Comparison of ENCODE assay signal across 14 cellular contexts in genomic region chr1:36238433-36238832, GRCh38. TPM values are rescaled to one million over a fixed set of nuclear protein-coding genes. Genes with fewer than 3 reads are reported as not detected.
A peak's percentile ranks its signal among the peaks of the same experiment; 100 is the strongest.
DNase-seq lines count a peak whose midpoint lies in the region; ATAC-seq and TF ChIP-seq lines count a peak whose summit lies in the region.
"Had no signal": no experiment of that assay in that cellular context is flagged by ENCODE, and none has a peak within 500 bp of the region (broad histone marks: within the 10 kb centered on the region; RNA-seq: fewer than 3 reads in every experiment).

No MANE protein-coding gene starts in this region.

- CTCF ChIA-PET in activated CD8-positive, alpha-beta T cell treated with anti-CD3 and anti-CD28 coated beads for 36 hours (lab: Charles Lee), result interaction anchor here (0.7 to 1.2 kb wide), 2 partner anchors 14 to 47 kb away, joined by 3 read pairs; partner anchors contain the start of gene THRAP3

- TF ChIP-seq POLR2A in adrenal gland (IDR thresholded peaks at IDR 0.05), result no peak

- H3K27ac ChIP-seq in skeletal muscle tissue (ENCODE audit: low read depth, low read length), result peak overlapping the region; percentile 76
- no peak overlapping the region for H3K27ac ChIP-seq in adrenal gland
- H3K27ac ChIP-seq: A549, esophagus squamous epithelium, transverse colon had no signal

- intact Hi-C loops in activated CD8-positive, alpha-beta T cell treated with anti-CD3 and anti-CD28 coated beads for 36 hours (cut with micrococcal nuclease), result no loop called here
- intact Hi-C loops in adrenal gland (cut with DNase I), result no loop called here

- H3K4me1 Mint-ChIP-seq in activated T-cell treated with anti-CD3 and anti-CD28 coated beads, Interleukin-2, amount 50 U/mL, for 72 hours (ENCODE audit: low read depth), result peaks cover 46% of the 10 kb centered on the region
- H3K4me1 Mint-ChIP-seq in activated T-cell treated with anti-CD3 and anti-CD28 coated beads, Interleukin-2, amount 50 U/mL, for 4 hours (ENCODE audit: low read depth), result peaks cover 46% of the 10 kb centered on the region
- peaks cover 44% of the 10 kb centered on the region for H3K4me1 Mint-ChIP-seq in activated CD8-positive, alpha-beta T cell treated with anti-CD3 and anti-CD28 coated beads for 36 hours (ENCODE audit: low read depth)
- peaks cover 51 to 64% of the 10 kb centered on the region in 2 donors for H3K4me1 Mint-ChIP-seq in immature natural killer cell

- DNase-seq in activated T-cell treated with anti-CD3 and anti-CD28 coated beads, Interleukin-2, amount 50 U/mL, for 72 hours, result no peak
- DNase-seq in activated T-cell treated with anti-CD3 and anti-CD28 coated beads, Interleukin-2, amount 50 U/mL, for 4 hours, result no peak
- no peak for DNase-seq in activated CD8-positive, alpha-beta T cell treated with anti-CD3 and anti-CD28 coated beads for 36 hours
- no peak for DNase-seq in immature natural killer cell
- DNase-seq in stimulated activated CD4-positive, alpha-beta T cell treated with anti-CD3 and anti-CD28 coated beads, Interleukin-15, amount 100 ng/mL, for 24 hours, result no peak
- DNase-seq in adrenal gland, result no peak
- DNase-seq: cerebellar nuclear complex, esophagus squamous epithelium, transverse colon had no signal

- H3K4me1 ChIP-seq in skeletal muscle tissue (ENCODE audit: control insufficient read depth in 3 of 3, insufficient read depth in 3 of 3, low read length in 3 of 3) (peaks cover 16 to 47% (median 36%) of the 10 kb centered on the region in 3 donors), adrenal gland (replicated peaks in 1 of 2) (peaks cover 0 to 57% of the 10 kb centered on the region in 2 donors)

- H3K4me3 ChIP-seq in skeletal muscle tissue (ENCODE audit: low read length in 3 of 3) (peak overlapping the region in 2 of 3 donors; percentile 27 to 38), adrenal gland (no peak overlapping the region)
- H3K4me3 ChIP-seq: A549, esophagus squamous epithelium, transverse colon had no signal

- WGBS in adrenal gland, 4 donors, result 48 to 75% (median 60%) methylated on average over 2 of the region's 2 CpGs

- H3K9me3 ChIP-seq in skeletal muscle tissue (ENCODE audit: control insufficient read depth in 3 of 3, low read length in 3 of 3), result no peaks in the 10 kb centered on the region
- H3K9me3 ChIP-seq in adrenal gland (replicated peaks in 1 of 3), result no peaks in the 10 kb centered on the region
- H3K9me3 ChIP-seq: A549, esophagus squamous epithelium, transverse colon had no signal

- peaks cover 4 to 27% of the 10 kb centered on the region in 2 donors for H3K36me3 Mint-ChIP-seq in activated T-cell treated with anti-CD3 and anti-CD28 coated beads, Interleukin-2, amount 50 U/mL, for 72 hours (ENCODE audit: insufficient read depth in 2 of 2)
- peaks cover 22% of the 10 kb centered on the region for H3K36me3 Mint-ChIP-seq in activated T-cell treated with anti-CD3 and anti-CD28 coated beads, Interleukin-2, amount 50 U/mL, for 4 hours (ENCODE audit: insufficient read depth)
- peaks cover 34% of the 10 kb centered on the region for H3K36me3 Mint-ChIP-seq in activated CD8-positive, alpha-beta T cell treated with anti-CD3 and anti-CD28 coated beads for 36 hours (ENCODE audit: low read depth)
- H3K36me3 Mint-ChIP-seq in immature natural killer cell, result peaks cover 0 to 4% (median 3%) of the 10 kb centered on the region in 3 donors

- H3K27me3 ChIP-seq in skeletal muscle tissue (ENCODE audit: control insufficient read depth in 3 of 3, insufficient read depth in 3 of 3, low read length in 3 of 3) (no peaks in the 10 kb centered on the region), adrenal gland (no peaks in the 10 kb centered on the region)
- H3K27me3 ChIP-seq: esophagus squamous epithelium, transverse colon had no signal

- H3K9ac ChIP-seq in skeletal muscle tissue (ENCODE audit: low read depth in 1 of 3, low read length in 3 of 3), result peak overlapping the region in 2 of 3 donors; percentile 43 to 53

- H3K9me3 Mint-ChIP-seq in activated T-cell treated with anti-CD3 and anti-CD28 coated beads, Interleukin-2, amount 50 U/mL, for 72 hours, result no peaks in the 10 kb centered on the region
- H3K9me3 Mint-ChIP-seq in activated T-cell treated with anti-CD3 and anti-CD28 coated beads, Interleukin-2, amount 50 U/mL, for 4 hours, result no peaks in the 10 kb centered on the region
- H3K9me3 Mint-ChIP-seq in activated CD8-positive, alpha-beta T cell treated with anti-CD3 and anti-CD28 coated beads for 36 hours, result no peaks in the 10 kb centered on the region
- no peaks in the 10 kb centered on the region for H3K9me3 Mint-ChIP-seq in immature natural killer cell
- H3K9me3 Mint-ChIP-seq: activated T-helper 2 cell treated with anti-CD3 and anti-CD28 coated beads, Interferon-gamma antibody, Interleukin-2, Interleukin-4, amounts not matched to agents 10 μg/mL and 5 μg/mL and 100 μg/mL, durations not matched to agents 14 hours and 24 hours and 36 hours had no signal

- H3K36me3 ChIP-seq in skeletal muscle tissue (ENCODE audit: control insufficient read depth in 3 of 3, insufficient read depth in 3 of 3, low read length in 3 of 3) (peaks cover 3 to 14% (median 5%) of the 10 kb centered on the region in 3 donors), adrenal gland (replicated peaks in 1 of 2) (peaks cover 0 to 18% of the 10 kb centered on the region in 2 donors)

- TF ChIP-seq CTCF in activated CD8-positive, alpha-beta T cell treated with anti-CD3 and anti-CD28 coated beads for 36 hours (IDR thresholded peaks at IDR 0.05), result no peak
- TF ChIP-seq CTCF in adrenal gland (IDR thresholded peaks at IDR 0.05), result no peak

- POLR2A ChIA-PET in activated CD8-positive, alpha-beta T cell treated with anti-CD3 and anti-CD28 coated beads for 36 hours (lab: Charles Lee), result interaction anchor here (1.0 to 1.1 kb wide), 2 partner anchors 11 to 20 kb away, joined by 3 to 5 read pairs; no protein-coding TSS in a partner anchor

- peak overlapping the region; percentile 54 for H3K27ac Mint-ChIP-seq in activated T-cell treated with anti-CD3 and anti-CD28 coated beads, Interleukin-2, amount 50 U/mL, for 72 hours
- peak overlapping the region; percentile 8 for H3K27ac Mint-ChIP-seq in activated CD8-positive, alpha-beta T cell treated with anti-CD3 and anti-CD28 coated beads for 36 hours
- peak overlapping the region; percentile 6 to 77 (median 55) for H3K27ac Mint-ChIP-seq in immature natural killer cell
- H3K27ac Mint-ChIP-seq: activated T-helper 2 cell treated with anti-CD3 and anti-CD28 coated beads, Interferon-gamma antibody, Interleukin-2, Interleukin-4, amounts not matched to agents 10 μg/mL and 5 μg/mL and 100 μg/mL, durations not matched to agents 14 hours and 24 hours and 36 hours had no signal

- H3K27me3 Mint-ChIP-seq in activated T-cell treated with anti-CD3 and anti-CD28 coated beads, Interleukin-2, amount 50 U/mL, for 72 hours (ENCODE audit: low read depth), result no peaks in the 10 kb centered on the region
- no peaks in the 10 kb centered on the region for H3K27me3 Mint-ChIP-seq in activated T-cell treated with anti-CD3 and anti-CD28 coated beads, Interleukin-2, amount 50 U/mL, for 4 hours (ENCODE audit: low read depth)
- H3K27me3 Mint-ChIP-seq in activated CD8-positive, alpha-beta T cell treated with anti-CD3 and anti-CD28 coated beads for 36 hours, result no peaks in the 10 kb centered on the region
- no peaks in the 10 kb centered on the region for H3K27me3 Mint-ChIP-seq in immature natural killer cell (ENCODE audit: low read depth in 3 of 3)

- H3K4me3 Mint-ChIP-seq in activated T-cell treated with anti-CD3 and anti-CD28 coated beads, Interleukin-2, amount 50 U/mL, for 72 hours, result no peak overlapping the region
- H3K4me3 Mint-ChIP-seq in activated T-cell treated with anti-CD3 and anti-CD28 coated beads, Interleukin-2, amount 50 U/mL, for 4 hours, result no peak overlapping the region
- H3K4me3 Mint-ChIP-seq in activated CD8-positive, alpha-beta T cell treated with anti-CD3 and anti-CD28 coated beads for 36 hours, result no peak overlapping the region
- no peak overlapping the region for H3K4me3 Mint-ChIP-seq in immature natural killer cell

- no peak for ATAC-seq in activated T-cell treated with anti-CD3 and anti-CD28 coated beads, Interleukin-2, amount 50 U/mL, for 72 hours (replicated peaks in 1 of 2)
- no peak for ATAC-seq in activated T-cell treated with anti-CD3 and anti-CD28 coated beads, Interleukin-2, amount 50 U/mL, for 4 hours
- ATAC-seq in activated CD8-positive, alpha-beta T cell treated with anti-CD3 and anti-CD28 coated beads for 36 hours, result no peak
- ATAC-seq in GM18502 (IDR thresholded peaks at IDR 0.05; ENCODE audit: poor library complexity, unreplicated experiment), result no peak
- ATAC-seq: A549; activated CD4-positive, CD25-positive, alpha-beta regulatory T cell treated with anti-CD3 and anti-CD28 coated beads, Interleukin-2, amount 50 U/mL, for 24 hours had no signal

RNA-seq across cellular contexts. Expression of gene THRAP3, which starts 14.2 kb away (rescaled TPM):
- total RNA-seq in activated T-cell treated with anti-CD3 and anti-CD28 coated beads, Interleukin-2, amount 50 U/mL, for 72 hours, result 100 to 1,000 TPM; 108 to 110 TPM
- 100 to 1,000 TPM; 134 to 145 (median 142) TPM for total RNA-seq in activated T-cell treated with anti-CD3 and anti-CD28 coated beads, Interleukin-2, amount 50 U/mL, for 4 hours
- total RNA-seq in activated CD8-positive, alpha-beta T cell treated with anti-CD3 and anti-CD28 coated beads for 36 hours, result 100 to 1,000 TPM; 119 to 121 TPM
- polyA plus RNA-seq in immature natural killer cell (100 to 1,000 TPM in 1 of 3 donors, 10 to 100 TPM in 2; 61.6 to 103 (median 70.7) TPM), adrenal gland (100 to 1,000 TPM in 1 of 3 donors, 10 to 100 TPM in 2; 34.4 to 108 (median 39.6) TPM)
- total RNA-seq in skeletal muscle tissue (51.7 TPM), adrenal gland (100 to 1,000 TPM in 2 of 8 donors, 10 to 100 TPM in 6; 75.1 to 120 (median 87.5) TPM)

Comparison
In these comparisons a context has a peak if more than half of its experiments do, and no peak if none do; other contexts are left out.
1. H3K4me3 ChIP-seq: peak in skeletal muscle tissue (2 of 3); none in adrenal gland (0 of 4).
2. Peak in every context shown above with its lines, with median percentiles within 50 percentile points of each other: H3K27ac Mint-ChIP-seq.